In genomic region chr12:82634495-82635258, GRCh38 we compare ENCODE assay signal across 8 cellular contexts. TPM values are rescaled to one million over a fixed set of nuclear protein-coding genes. Genes with fewer than 3 reads are reported as not detected.
DNase-seq lines count a peak whose midpoint lies in the region; ATAC-seq, FAIRE-seq and TF ChIP-seq lines count a peak whose summit lies in the region.
"Not testable (repeated sequence)": the region's sequence is repeated elsewhere in the genome, so short reads cannot be mapped to it uniquely, and the experiment has no call there.

No MANE protein-coding gene starts in this region.

- H4K20me1 ChIP-seq in GM23338 (replicated peaks; ENCODE audit: insufficient read depth); PC-3 (ENCODE audit: low read length); hepatocyte (ENCODE audit: insufficient read depth, poor library complexity, severe bottlenecking): not testable (repeated sequence)

- WGBS in A549 (ENCODE audit: missing lambda C conversion rate) = 50% methylated on average over 7 of the region's 8 CpGs
- WGBS in hepatocyte (ENCODE audit: low lambda C conversion rate, missing lambda C conversion rate) = 70% methylated on average over 8 of the region's 8 CpGs
- 33 to 75% methylated on average over 1 to 8 of the region's 8 CpGs for WGBS in transverse colon (ENCODE audit: low coverage in 1 of 2), 2 donors

- H3K4me1 ChIP-seq in A549; GM23338 (ENCODE audit: insufficient read depth); PC-3 (ENCODE audit: insufficient read depth, low read length); hepatocyte (ENCODE audit: insufficient read depth): not testable (repeated sequence)
- peaks cover 0 to 12% (median 5%) of the 10 kb centered on the region in 4 donors for H3K4me1 ChIP-seq in transverse colon

- DNase-seq in A549 (ENCODE audit: low read depth in 1 of 2, low spot score in 1 of 2) = peak in 1 of 2 experiments; percentile 52
- not testable (repeated sequence) for DNase-seq in GM23338 (ENCODE audit: low spot score)
- DNase-seq in NCI-H2171 treated with DMSO at 0.1 percent for 48 hours (lab: John Stamatoyannopoulos, UW) = peak; percentile 40
- DNase-seq in PC-3 = peak; percentile 15
- DNase-seq in SW480 (ENCODE audit: low spot score) = peak; percentile 49
- peak; percentile 17 for DNase-seq in hepatocyte (ENCODE audit: low spot score)
- DNase-seq in mucosa of gallbladder (ENCODE audit: low spot score) = peak; percentile 36
- DNase-seq in transverse colon = peak; percentile 66

- TF ChIP-seq CTCF in A549 (IDR thresholded peaks at IDR 0.05); GM23338 (conservative IDR thresholded peaks at IDR 0.05; ENCODE audit: low read depth in 2 of 2); PC-3 (conservative IDR thresholded peaks at IDR 0.05; ENCODE audit: low read depth, low read length); hepatocyte (IDR thresholded peaks at IDR 0.05; ENCODE audit: poor library complexity); transverse colon (IDR thresholded peaks at IDR 0.05): not testable (repeated sequence)

- H3K27ac Mint-ChIP-seq in GM23338 = not testable (repeated sequence)

- not testable (repeated sequence) for H3K4me3 ChIP-seq in A549; GM23338; PC-3 (ENCODE audit: low read length); hepatocyte
- H3K4me3 ChIP-seq in transverse colon = peak overlapping the region in 1 of 4 donors; percentile 17

- not testable (repeated sequence) for FAIRE-seq in A549 (lab: Jason Lieb, UNC)

- peak overlapping the region; percentile 95 for H2AFZ ChIP-seq in GM23338
- H2AFZ ChIP-seq in PC-3 (ENCODE audit: low read length) = peak overlapping the region; percentile 61; the same call in 1 of the 2 replicates
- not testable (repeated sequence) for H2AFZ ChIP-seq in hepatocyte

- not testable (repeated sequence) for H3K9me3 Mint-ChIP-seq in GM23338

- not testable (repeated sequence) for H3F3A ChIP-seq in GM23338 (replicated peaks; ENCODE audit: low read depth); PC-3 (ENCODE audit: low read length, unreplicated experiment)

- H3K9ac ChIP-seq in PC-3 (ENCODE audit: low read length) = not testable (repeated sequence)

- not testable (repeated sequence) for H3K36me3 Mint-ChIP-seq in GM23338 (ENCODE audit: low read depth)

- not testable (repeated sequence) for H3K36me3 ChIP-seq in GM23338 (ENCODE audit: insufficient read depth); PC-3 (ENCODE audit: low read depth, low read length); hepatocyte (replicated peaks; ENCODE audit: insufficient read depth, low read depth); transverse colon

- not testable (repeated sequence) for H3K27me3 Mint-ChIP-seq in GM23338 (ENCODE audit: insufficient read depth, low read depth, poor library complexity)

- in situ Hi-C loops in transverse colon (cut with MboI; ENCODE audit: low pct_ligation_motif_present in 1 of 4, low pct_unique_long_range_greater_than_20kb in 1 of 4, low sequenced_read_pairs in 3 of 4) = not testable (repeated sequence)

- H3K4me1 Mint-ChIP-seq in GM23338 = not testable (repeated sequence)

- TF ChIP-seq EP300 in A549 (IDR thresholded peaks at IDR 0.05); transverse colon (IDR thresholded peaks at IDR 0.05; ENCODE audit: low read depth): not testable (repeated sequence)

- H3K9me3 ChIP-seq in A549; PC-3 (ENCODE audit: low read length); hepatocyte (ENCODE audit: low read depth); transverse colon: not testable (repeated sequence)

- peak in 1 of 2 experiments; percentile 70; a peak in 3 of 6 replicates for ATAC-seq in A549
- not testable (repeated sequence) for ATAC-seq in GM23338, PC-3

- POLR2A ChIA-PET in A549 (lab: Yijun Ruan, JAX); PC-3 (lab: Charles Lee; ENCODE audit: unreplicated experiment): not testable (repeated sequence)

- intact Hi-C loops in PC-3 (cut with micrococcal nuclease); transverse colon (cut with DNase I; ENCODE audit: low total_unique reads): not testable (repeated sequence)

- CTCF ChIA-PET in A549 (lab: Yijun Ruan, JAX) (interaction anchor here (1.1 to 1.6 kb wide), 2 partner anchors 10 to 51 kb away, joined by 3 to 10 read pairs; partner anchors contain the start of gene TMTC2), PC-3 (lab: Charles Lee) (interaction anchor here (1.2 kb wide), 1 partner anchor 51 kb away, joined by 6 read pairs; no protein-coding TSS in a partner anchor)

- TF ChIP-seq POLR2A in A549 (IDR thresholded peaks at IDR 0.05; ENCODE audit: low read length) = not testable (repeated sequence)
- TF ChIP-seq POLR2A in transverse colon (IDR thresholded peaks at IDR 0.05) = peak; percentile 56

- H3K27me3 ChIP-seq in GM23338 (ENCODE audit: insufficient read depth); PC-3 (ENCODE audit: low read length); hepatocyte; transverse colon: not testable (repeated sequence)

- not testable (repeated sequence) for H3K79me2 ChIP-seq in GM23338 (replicated peaks; ENCODE audit: insufficient read depth); PC-3 (ENCODE audit: low read length); hepatocyte

- not testable (repeated sequence) for H3K9me2 ChIP-seq in GM23338 (ENCODE audit: insufficient read depth); PC-3 (replicated peaks; ENCODE audit: low read length); hepatocyte (replicated peaks; ENCODE audit: insufficient read depth)

- peak overlapping the region; percentile 46 for H3K4me2 ChIP-seq in A549
- H3K4me2 ChIP-seq in GM23338; PC-3 (ENCODE audit: low read length); hepatocyte: not testable (repeated sequence)

- BruUV-seq in PC-3 (replicated peaks; lab: Mats Ljungman, UMichigan) = not testable (repeated sequence)

- not testable (repeated sequence) for H3K4me3 Mint-ChIP-seq in GM23338

- peak overlapping the region; percentile 28 to 73; a peak in 4 of 6 replicates for H3K27ac ChIP-seq in A549
- H3K27ac ChIP-seq in GM23338 (ENCODE audit: low read depth); PC-3 (ENCODE audit: low read length); hepatocyte: not testable (repeated sequence)
- peak overlapping the region; percentile 35 to 80 (median 66) for H3K27ac ChIP-seq in transverse colon

- TF ChIP-seq RAD21 in A549 (conservative IDR thresholded peaks at IDR 0.05 in 1 of 2, IDR thresholded peaks at IDR 0.05 in 1 of 2) = not testable (repeated sequence)

RNA-seq across cellular contexts. Expression of gene TMTC2, which starts 52.0 kb away (rescaled TPM):
- 5.3 and 6.7 TPM in 2 replicates for polyA plus RNA-seq in A549 (2011; rRNA removed)
- polyA plus RNA-seq in A549 (2012; cell fraction: cytosol; rRNA removed) = 0.69 and 0.70 TPM in 2 replicates
- 1.2 and 1.8 TPM in 2 replicates for polyA plus RNA-seq in A549 (2012; cell fraction: nucleus; rRNA removed)
- polyA plus RNA-seq in A549 (2017; fragmentation: RNase III; extraction: RNeasy Plus Mini Kit Qiagen cat#74134 plus additional on column Dnase treatment) = 1.4 to 1.8 TPM (median 1.8 TPM) in 3 replicates
- polyA minus RNA-seq in A549 (2011; rRNA and poly(A)+ RNA removed) = 9.3 and 13.3 TPM in 2 replicates
- 6.5 and 7.8 TPM in 2 replicates for total RNA-seq in GM23338 (2014; rRNA removed; shearing (Covaris generic))
- 0.57 and 0.83 TPM in 2 replicates for polyA plus RNA-seq in GM23338 (2016; fragmentation: Nextera tagmentation; extraction: Ambion mirVana)
- total RNA-seq in PC-3 (2014; rRNA removed) = 10.7 and 17.5 TPM in 2 replicates
- 11.4 and 12.0 TPM in 2 replicates for total RNA-seq in hepatocyte
- polyA plus RNA-seq in hepatocyte = 1.5 and 1.7 TPM in 2 replicates
- total RNA-seq in mucosa of gallbladder = 41.3 TPM
- total RNA-seq in transverse colon = 10 to 100 TPM; 11.3 to 19.8 (median 17.1) TPM
